ENCODE assay signal across 15 cellular contexts in genomic region chr14:90805662-90806548, GRCh38. TPM values are rescaled to one million over a fixed set of nuclear protein-coding genes. Genes with fewer than 3 reads are reported as not detected.
DNase-seq lines count a peak whose midpoint lies in the region; ATAC-seq, FAIRE-seq and TF ChIP-seq lines count a peak whose summit lies in the region.
"Had no signal": no experiment of that assay in that cellular context is flagged by ENCODE, and none has a peak within 500 bp of the region (broad histone marks: within the 10 kb centered on the region; RNA-seq: fewer than 3 reads in every experiment).

No MANE protein-coding gene starts in this region.

- peak overlapping the region in 1 of 2 experiments; percentile 29 for H2BK12ac ChIP-seq in mesenchymal stem cell (ENCODE audit: low read length in 2 of 2)

- H3K9me3 ChIP-seq in Loucy (ENCODE audit: insufficient read depth, low read depth, low read length) (no peaks in the 10 kb centered on the region), mesenchymal stem cell (ENCODE audit: control insufficient read depth, low read length) (no peaks in the 10 kb centered on the region), spleen (no peaks in the 10 kb centered on the region), esophagus squamous epithelium (no peaks in the 10 kb centered on the region), gastrocnemius medialis (no peaks in the 10 kb centered on the region)

- peaks cover 8% of the 10 kb centered on the region for H3K36me3 Mint-ChIP-seq in endothelial cell (ENCODE audit: low read depth, unreplicated experiment)
- H3K36me3 Mint-ChIP-seq: immature natural killer cell, WTC11 had no signal

- no peak overlapping the region for H3K27ac ChIP-seq in mesenchymal stem cell (ENCODE audit: low read length, poor library complexity, severe bottlenecking)
- peak overlapping the region in 5 of 8 donors; percentile 73 to 84 (median 79) for H3K27ac ChIP-seq in spleen
- H3K27ac ChIP-seq in esophagus squamous epithelium: peak overlapping the region in 1 of 4 donors; percentile 5
- H3K27ac ChIP-seq in gastrocnemius medialis: no peak overlapping the region

- peak overlapping the region in 1 of 2 experiments; percentile 11 for H3K4ac ChIP-seq in mesenchymal stem cell (ENCODE audit: low read depth in 1 of 2, low read length in 2 of 2)

- H3K27ac Mint-ChIP-seq in endothelial cell (ENCODE audit: unreplicated experiment): peak overlapping the region; percentile 42
- H3K27ac Mint-ChIP-seq: activated naive CD8-positive, alpha-beta T cell treated with anti-CD3 and anti-CD28 coated beads, Interleukin-2, amount 50 U/mL, for 24 hours; immature natural killer cell; WTC11 had no signal

- H4K8ac ChIP-seq in mesenchymal stem cell (ENCODE audit: low read length): peak overlapping the region; percentile 69

- in situ Hi-C loops in gastrocnemius medialis (cut with MboI; ENCODE audit: low sequenced_read_pairs in 4 of 4): loop anchor here in 1 of 4 donors (25.0 kb wide), 1 partner anchor 819 kb away; no protein-coding TSS in a partner anchor

- H2AFZ ChIP-seq in Loucy (ENCODE audit: low read length) (no peak overlapping the region), mesenchymal stem cell (ENCODE audit: low read depth, low read length) (no peak overlapping the region)

- 91% methylated on average over 21 of the region's 21 CpGs for WGBS in mesenchymal stem cell
- 60 to 80% (median 74%) methylated on average over 21 of the region's 21 CpGs for WGBS in spleen, 5 donors
- 73 to 77% methylated on average over 13 to 16 of the region's 21 CpGs for WGBS in esophagus squamous epithelium, 2 donors

- peaks cover 16% of the 10 kb centered on the region for H3F3A ChIP-seq in Loucy (ENCODE audit: low read depth)

- H3K9ac ChIP-seq in Loucy (ENCODE audit: low read depth, low read length, poor library complexity, severe bottlenecking): peak overlapping the region; percentile 28
- no peak overlapping the region for H3K9ac ChIP-seq in mesenchymal stem cell (ENCODE audit: low read length)

- H3K4me1 Mint-ChIP-seq in endothelial cell (ENCODE audit: unreplicated experiment): peaks cover 36% of the 10 kb centered on the region

- peaks cover 46% of the 10 kb centered on the region for H3K79me1 ChIP-seq in mesenchymal stem cell (replicated peaks; ENCODE audit: low read length, poor library complexity, severe bottlenecking)

- peak overlapping the region; percentile 11 to 42 for H3K18ac ChIP-seq in mesenchymal stem cell (ENCODE audit: low read depth in 1 of 2, low read length in 2 of 2)

- intact Hi-C loops in spleen (cut with DNase I; ENCODE audit: low total_unique reads): no loop called here
- intact Hi-C loops in esophagus squamous epithelium (cut with DNase I): no loop called here
- intact Hi-C loops in gastrocnemius medialis (cut with DNase I; ENCODE audit: low total_unique reads): no loop called here

- H3K9me2 ChIP-seq in Loucy (replicated peaks; ENCODE audit: low read depth, low read length): no peaks in the 10 kb centered on the region

- no peak overlapping the region for H2BK5ac ChIP-seq in mesenchymal stem cell (ENCODE audit: low read depth, low read length, poor library complexity, severe bottlenecking)

- peaks cover 76% of the 10 kb centered on the region for H3K79me2 ChIP-seq in Loucy (ENCODE audit: insufficient read depth, low read length)

- H4K20me1 ChIP-seq in Loucy (ENCODE audit: insufficient read depth, low read length, poor library complexity, severe bottlenecking): no peaks in the 10 kb centered on the region

- DNase-seq in endothelial cell (ENCODE audit: low spot score) (no peak), mesenchymal stem cell (no peak), spleen (no peak), GM19239 (ENCODE audit: insufficient read length, low spot score) (no peak), esophagus squamous epithelium (lab: John Stamatoyannopoulos, UW) (no peak), gastrocnemius medialis (no peak), NOMO-1 (lab: John Stamatoyannopoulos, UW; ENCODE audit: unreplicated experiment in 2 of 2) (no peak)
- DNase-seq: activated naive CD8-positive, alpha-beta T cell treated with anti-CD3 and anti-CD28 coated beads, Interleukin-2, amount 50 U/mL, for 24 hours; cerebellar nuclear complex; immature natural killer cell; IMR-90; NCI-H1930 had no signal

- peak overlapping the region; percentile 4 for H3K4me2 ChIP-seq in Loucy (ENCODE audit: low read depth, low read length, poor library complexity, severe bottlenecking)
- H3K4me2 ChIP-seq in mesenchymal stem cell (ENCODE audit: low read length, poor library complexity, severe bottlenecking): no peak overlapping the region

- H3K27me3 ChIP-seq in Loucy (ENCODE audit: insufficient read depth, low read length, poor library complexity, severe bottlenecking): no peaks in the 10 kb centered on the region
- no peaks in the 10 kb centered on the region for H3K27me3 ChIP-seq in mesenchymal stem cell (ENCODE audit: control insufficient read depth in 1 of 2, insufficient read depth in 1 of 2, low read length in 2 of 2)
- H3K27me3 ChIP-seq in spleen (replicated peaks in 1 of 7): no peaks in the 10 kb centered on the region
- no peaks in the 10 kb centered on the region for H3K27me3 ChIP-seq in esophagus squamous epithelium
- H3K27me3 ChIP-seq in gastrocnemius medialis: no peaks in the 10 kb centered on the region

- H3K14ac ChIP-seq in mesenchymal stem cell (ENCODE audit: low read length in 2 of 2): no peak overlapping the region

- no peaks in the 10 kb centered on the region for H3K9me3 Mint-ChIP-seq in endothelial cell (ENCODE audit: unreplicated experiment)
- H3K9me3 Mint-ChIP-seq: activated naive CD8-positive, alpha-beta T cell treated with anti-CD3 and anti-CD28 coated beads, Interleukin-2, amount 50 U/mL, for 24 hours; immature natural killer cell; WTC11 had no signal

- peak overlapping the region in 1 of 2 experiments; percentile 36 for H3K23ac ChIP-seq in mesenchymal stem cell (ENCODE audit: low read length in 2 of 2)

- no peak for ATAC-seq in gastrocnemius medialis
- ATAC-seq: WTC11 had no signal

- H2AK5ac ChIP-seq in mesenchymal stem cell (ENCODE audit: low read length, severe bottlenecking): peak overlapping the region; percentile 13

- no peak for TF ChIP-seq POLR2A in spleen (IDR thresholded peaks at IDR 0.05)
- no peak for TF ChIP-seq POLR2A in esophagus squamous epithelium (IDR thresholded peaks at IDR 0.05)
- TF ChIP-seq POLR2A in gastrocnemius medialis (IDR thresholded peaks at IDR 0.05): no peak

- H2BK15ac ChIP-seq in mesenchymal stem cell (ENCODE audit: low read depth, poor library complexity, severe bottlenecking): peak overlapping the region; percentile 33

- H3K36me3 ChIP-seq in Loucy (ENCODE audit: insufficient read depth, low read length) (no peaks in the 10 kb centered on the region), mesenchymal stem cell (ENCODE audit: control insufficient read depth in 1 of 2, insufficient read depth in 2 of 2, low read depth in 1 of 2, low read length in 2 of 2) (peaks cover 0 to 8% of the 10 kb centered on the region in 2 experiments), spleen (no peaks in the 10 kb centered on the region), esophagus squamous epithelium (no peaks in the 10 kb centered on the region), gastrocnemius medialis (no peaks in the 10 kb centered on the region)

- no peak for FAIRE-seq in GM19239 (lab: Jason Lieb, UNC)
- FAIRE-seq: D721Med had no signal

- no peak overlapping the region for H3K4me3 Mint-ChIP-seq in endothelial cell (ENCODE audit: unreplicated experiment)
- H3K4me3 Mint-ChIP-seq: activated naive CD8-positive, alpha-beta T cell treated with anti-CD3 and anti-CD28 coated beads, Interleukin-2, amount 50 U/mL, for 24 hours; immature natural killer cell; WTC11 had no signal

- no peak overlapping the region for H2BK120ac ChIP-seq in mesenchymal stem cell (ENCODE audit: low read depth, low read length)

- H3K27me3 Mint-ChIP-seq in endothelial cell (ENCODE audit: unreplicated experiment): peaks cover 26% of the 10 kb centered on the region
- H3K27me3 Mint-ChIP-seq: activated naive CD8-positive, alpha-beta T cell treated with anti-CD3 and anti-CD28 coated beads, Interleukin-2, amount 50 U/mL, for 24 hours had no signal

- peak overlapping the region; percentile 78 for H4K91ac ChIP-seq in mesenchymal stem cell (ENCODE audit: low read length)

- H3K4me3 ChIP-seq in Loucy (ENCODE audit: low read length, poor library complexity, severe bottlenecking) (no peak overlapping the region), mesenchymal stem cell (ENCODE audit: insufficient read depth in 1 of 2, low read depth in 1 of 2, low read length in 2 of 2) (peak overlapping the region in 1 of 2 experiments; percentile 9), spleen (no peak overlapping the region), esophagus squamous epithelium (no peak overlapping the region), gastrocnemius medialis (no peak overlapping the region)

- TF ChIP-seq CTCF in Loucy (conservative IDR thresholded peaks at IDR 0.05; ENCODE audit: low read length) (no peak), endothelial cell (IDR thresholded peaks at IDR 0.05; ENCODE audit: unreplicated experiment) (no peak), spleen (IDR thresholded peaks at IDR 0.05 in 8 of 11, conservative IDR thresholded peaks at IDR 0.05 in 3 of 11) (no peak), esophagus squamous epithelium (IDR thresholded peaks at IDR 0.05) (no peak), gastrocnemius medialis (IDR thresholded peaks at IDR 0.05 in 4 of 5, conservative IDR thresholded peaks at IDR 0.05 in 1 of 5) (no peak)

- H3K4me1 ChIP-seq in Loucy (ENCODE audit: insufficient read depth, low read length, poor library complexity, severe bottlenecking): peaks cover 94% of the 10 kb centered on the region
- H3K4me1 ChIP-seq in mesenchymal stem cell (ENCODE audit: control insufficient read depth, insufficient read depth, low read depth, low read length): peaks cover 49% of the 10 kb centered on the region
- H3K4me1 ChIP-seq in spleen: peaks cover 5 to 74% (median 59%) of the 10 kb centered on the region in 6 donors
- peaks cover 0 to 41% (median 5%) of the 10 kb centered on the region in 3 donors for H3K4me1 ChIP-seq in esophagus squamous epithelium
- peaks cover 38 to 48% of the 10 kb centered on the region in 2 donors for H3K4me1 ChIP-seq in gastrocnemius medialis

RNA-seq across cellular contexts. Expression of gene TTC7B, which starts 10.3 kb away (rescaled TPM):
- total RNA-seq in endothelial cell (ENCODE audit: unreplicated experiment) (93.5 TPM), spleen (10 to 100 TPM; 54.1 to 98.4 (median 64.7) TPM), esophagus squamous epithelium (10 to 100 TPM in 2 of 4 donors, 1 to 10 TPM in 2; 3.3 to 18.1 (median 10.0) TPM), gastrocnemius medialis (10 to 100 TPM; 35.0 to 78.7 (median 36.8) TPM)
- polyA plus RNA-seq in mesenchymal stem cell (2013, experiment 1 of 2): 28.7 TPM
- 28.3 TPM for polyA plus RNA-seq in mesenchymal stem cell (2013, experiment 2 of 2)
- 10 to 100 TPM in 1 of 3 donors, 1 to 10 TPM in 2; 6.6 to 16.0 (median 6.7) TPM for polyA plus RNA-seq in spleen

Comparison
In these comparisons a context has a peak if more than half of its experiments do, and no peak if none do; other contexts are left out.
1. H3K27ac ChIP-seq: peak in spleen (5 of 8); none in mesenchymal stem cell (single experiment) and gastrocnemius medialis (0 of 4).